Comparison of ENCODE assay signal across 1 cellular context in the genomic region with DNA sequence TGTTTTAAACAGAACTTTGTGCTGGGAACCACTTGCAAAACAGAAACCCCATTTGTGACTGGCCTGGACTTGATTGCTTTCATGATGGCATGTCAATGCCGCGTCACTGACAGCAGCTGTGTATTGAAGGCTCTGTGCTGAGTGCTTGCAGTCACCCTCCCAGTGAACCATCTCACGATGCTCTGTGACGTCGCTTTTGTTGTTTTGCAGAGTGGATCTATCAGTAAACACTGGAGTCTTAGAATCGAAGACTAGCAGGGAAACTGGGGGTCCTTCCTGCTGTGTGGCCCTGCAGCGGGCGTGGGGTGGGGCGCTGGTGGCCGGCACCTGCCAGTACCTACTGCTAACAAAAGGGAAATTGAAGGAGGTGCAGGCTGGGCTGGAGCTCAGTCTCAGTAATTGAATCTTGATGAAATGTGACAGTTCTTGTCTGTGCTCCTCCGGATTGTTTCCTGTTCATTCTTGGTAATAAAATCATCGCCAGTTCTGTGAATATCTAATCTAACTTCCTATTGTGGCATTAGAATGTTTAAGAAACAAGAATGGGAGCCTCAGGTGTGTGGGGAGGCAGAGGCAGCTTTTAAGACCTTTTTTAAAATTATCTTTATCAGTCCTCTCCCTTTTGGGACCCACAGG.
TF ChIP-seq lines count a peak whose summit lies in the region.

No MANE protein-coding gene starts in this region.

TF ChIP-seq in SK-N-SH, 30 proteins besides CTCF, POLR2A, EP300 and RAD21 (continued from another document):
- TF ChIP-seq, protein P1, sequence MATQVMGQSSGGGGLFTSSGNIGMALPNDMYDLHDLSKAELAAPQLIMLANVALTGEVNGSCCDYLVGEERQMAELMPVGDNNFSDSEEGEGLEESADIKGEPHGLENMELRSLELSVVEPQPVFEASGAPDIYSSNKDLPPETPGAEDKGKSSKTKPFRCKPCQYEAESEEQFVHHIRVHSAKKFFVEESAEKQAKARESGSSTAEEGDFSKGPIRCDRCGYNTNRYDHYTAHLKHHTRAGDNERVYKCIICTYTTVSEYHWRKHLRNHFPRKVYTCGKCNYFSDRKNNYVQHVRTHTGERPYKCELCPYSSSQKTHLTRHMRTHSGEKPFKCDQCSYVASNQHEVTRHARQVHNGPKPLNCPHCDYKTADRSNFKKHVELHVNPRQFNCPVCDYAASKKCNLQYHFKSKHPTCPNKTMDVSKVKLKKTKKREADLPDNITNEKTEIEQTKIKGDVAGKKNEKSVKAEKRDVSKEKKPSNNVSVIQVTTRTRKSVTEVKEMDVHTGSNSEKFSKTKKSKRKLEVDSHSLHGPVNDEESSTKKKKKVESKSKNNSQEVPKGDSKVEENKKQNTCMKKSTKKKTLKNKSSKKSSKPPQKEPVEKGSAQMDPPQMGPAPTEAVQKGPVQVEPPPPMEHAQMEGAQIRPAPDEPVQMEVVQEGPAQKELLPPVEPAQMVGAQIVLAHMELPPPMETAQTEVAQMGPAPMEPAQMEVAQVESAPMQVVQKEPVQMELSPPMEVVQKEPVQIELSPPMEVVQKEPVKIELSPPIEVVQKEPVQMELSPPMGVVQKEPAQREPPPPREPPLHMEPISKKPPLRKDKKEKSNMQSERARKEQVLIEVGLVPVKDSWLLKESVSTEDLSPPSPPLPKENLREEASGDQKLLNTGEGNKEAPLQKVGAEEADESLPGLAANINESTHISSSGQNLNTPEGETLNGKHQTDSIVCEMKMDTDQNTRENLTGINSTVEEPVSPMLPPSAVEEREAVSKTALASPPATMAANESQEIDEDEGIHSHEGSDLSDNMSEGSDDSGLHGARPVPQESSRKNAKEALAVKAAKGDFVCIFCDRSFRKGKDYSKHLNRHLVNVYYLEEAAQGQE (IDR thresholded peaks at IDR 0.05; ENCODE audit: low read depth, low read length), result no peak
- no peak for TF ChIP-seq FOXJ3 (CRISPR knock-in tag; IDR thresholded peaks at IDR 0.05)
